18 cellular contexts compared by ENCODE assay signal in the genomic region with DNA sequence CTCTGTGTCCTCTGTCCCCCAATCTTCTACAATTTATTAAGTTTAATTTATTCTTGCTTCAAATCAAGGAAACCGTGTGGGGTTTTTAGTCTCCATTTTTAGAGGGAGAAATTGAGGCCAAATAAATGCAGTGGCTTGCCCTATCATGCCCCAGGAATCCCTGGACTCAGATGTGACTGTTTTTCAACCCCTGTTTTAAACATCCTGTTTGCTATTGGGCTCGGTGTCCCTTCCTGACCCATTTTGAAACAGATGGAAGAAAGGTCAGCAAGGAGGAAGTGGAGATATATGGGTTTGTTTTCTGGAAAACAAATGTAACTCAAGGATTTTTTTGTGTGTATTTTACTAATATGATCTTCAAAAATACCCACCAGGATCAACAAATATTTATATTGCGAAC.
"Had no signal": no experiment of that assay in that cellular context is flagged by ENCODE, and none has a peak within 500 bp of the region (broad histone marks: within the 10 kb centered on the region; RNA-seq: fewer than 3 reads in every experiment).

No MANE protein-coding gene starts in this region.

- DNase-seq: activated CD4-positive, alpha-beta T cell treated with anti-CD3 and anti-CD28 coated beads, Interleukin-2, amount 10 ng/mL, durations not matched to agents 24 days and 14 days; activated CD8-positive, alpha-beta T cell treated with anti-CD3 and anti-CD28 coated beads for 36 hours; activated naive CD4-positive, alpha-beta T cell treated with Interleukin-2 at 50 U/mL for 16 hours; activated T-cell treated with anti-CD3 and anti-CD28 coated beads, Interleukin-2, amount 50 U/mL, for 1 hour; body of pancreas; dermis blood vessel endothelial cell; effector memory CD8-positive, alpha-beta T cell; foreskin melanocyte; hypothalamus; left ventricle myocardium superior; nephron progenitor cell; occipital lobe; retina; T1000 had no signal

- H3K4me3 ChIP-seq: body of pancreas, tibial nerve had no signal

- H3K27me3 ChIP-seq: body of pancreas, tibial nerve had no signal

- H3K4me3 Mint-ChIP-seq: activated CD4-positive, alpha-beta T cell treated with anti-CD3 and anti-CD28 coated beads, Interleukin-2, amount 10 ng/mL, durations not matched to agents 24 days and 14 days; activated CD8-positive, alpha-beta T cell treated with anti-CD3 and anti-CD28 coated beads for 36 hours; activated T-helper 17 cell treated with anti-CD3 and anti-CD28 coated beads, Interleukin-2, amount 50 U/mL, for 72 hours; effector memory CD8-positive, alpha-beta T cell; nephron progenitor cell; stimulated activated naive CD8-positive, alpha-beta T cell treated with anti-CD3 and anti-CD28 coated beads, Interleukin-15, Interleukin-2, amounts not matched to agents 100 ng/mL and 50 ng/mL, for 24 hours had no signal

- H3K36me3 ChIP-seq: tibial nerve had no signal

- H3K9me3 Mint-ChIP-seq: activated CD8-positive, alpha-beta T cell treated with anti-CD3 and anti-CD28 coated beads for 36 hours; activated T-helper 17 cell treated with anti-CD3 and anti-CD28 coated beads, Interleukin-2, amount 50 U/mL, for 72 hours; nephron progenitor cell had no signal

- H3K27ac Mint-ChIP-seq: activated CD4-positive, alpha-beta T cell treated with anti-CD3 and anti-CD28 coated beads, Interleukin-2, amount 10 ng/mL, durations not matched to agents 24 days and 14 days; activated CD8-positive, alpha-beta T cell treated with anti-CD3 and anti-CD28 coated beads for 36 hours; activated T-helper 17 cell treated with anti-CD3 and anti-CD28 coated beads, Interleukin-2, amount 50 U/mL, for 72 hours; effector memory CD8-positive, alpha-beta T cell; nephron progenitor cell; stimulated activated naive CD8-positive, alpha-beta T cell treated with anti-CD3 and anti-CD28 coated beads, Interleukin-15, Interleukin-2, amounts not matched to agents 100 ng/mL and 50 ng/mL, for 24 hours had no signal

- ATAC-seq: activated CD8-positive, alpha-beta T cell treated with anti-CD3 and anti-CD28 coated beads for 36 hours; activated T-helper 17 cell treated with anti-CD3 and anti-CD28 coated beads, Interleukin-2, amount 50 U/mL, for 72 hours; body of pancreas; effector memory CD8-positive, alpha-beta T cell; left ventricle myocardium superior had no signal

- H3K4me1 Mint-ChIP-seq: activated T-helper 17 cell treated with anti-CD3 and anti-CD28 coated beads, Interleukin-2, amount 50 U/mL, for 72 hours had no signal

- H3K4me1 ChIP-seq: body of pancreas had no signal

- H3K27me3 Mint-ChIP-seq: activated CD4-positive, alpha-beta T cell treated with anti-CD3 and anti-CD28 coated beads, Interleukin-2, amount 10 ng/mL, durations not matched to agents 24 days and 14 days; effector memory CD8-positive, alpha-beta T cell; stimulated activated naive CD8-positive, alpha-beta T cell treated with anti-CD3 and anti-CD28 coated beads, Interleukin-15, Interleukin-2, amounts not matched to agents 100 ng/mL and 50 ng/mL, for 24 hours had no signal

- H3K27ac ChIP-seq: body of pancreas, epithelial cell of prostate, tibial nerve had no signal
